Comparison of ENCODE assay signal across 8 cellular contexts in genomic region chr15:70094690-70095311, GRCh38. TPM values are rescaled to one million over a fixed set of nuclear protein-coding genes. Genes with fewer than 3 reads are reported as not detected.
DNase-seq lines count a peak whose midpoint lies in the region; ATAC-seq and TF ChIP-seq lines count a peak whose summit lies in the region.

No MANE protein-coding gene starts in this region.

- no peaks in the 10 kb centered on the region for H3K27me3 ChIP-seq in body of pancreas

- no peak for ATAC-seq in naive thymus-derived CD8-positive, alpha-beta T cell
- ATAC-seq in HG03565 (IDR thresholded peaks at IDR 0.05; ENCODE audit: unreplicated experiment) (no peak), body of pancreas (no peak)

- peak overlapping the region in 1 of 2 donors; percentile 58 for H3K4me3 ChIP-seq in body of pancreas

- H3K27me3 Mint-ChIP-seq in chondrocyte (ENCODE audit: low read depth): no peaks in the 10 kb centered on the region
- peaks cover 0 to 3% (median 0%) of the 10 kb centered on the region in 5 donors for H3K27me3 Mint-ChIP-seq in naive thymus-derived CD8-positive, alpha-beta T cell

- WGBS in body of pancreas, 2 donors: 60 to 72% methylated on average over 7 to 8 of the region's 8 CpGs

- DNase-seq in Daoy (ENCODE audit: low read depth) (peak; percentile 46), NCI-H526 (lab: John Stamatoyannopoulos, UW) (peak; percentile 29 to 45), chondrocyte (ENCODE audit: low spot score) (peak; percentile 19), body of pancreas (no peak), CD1c-positive myeloid dendritic cell (ENCODE audit: extremely low spot score) (no peak), epidermal melanocyte (ENCODE audit: insufficient read length, low spot score) (no peak)
- DNase-seq in naive thymus-derived CD8-positive, alpha-beta T cell: peak in 5 of 10 donors; percentile 13 to 54 (median 33)

- H3K4me1 ChIP-seq in body of pancreas: peaks cover 87% of the 10 kb centered on the region

- H3K9me3 ChIP-seq in body of pancreas: no peaks in the 10 kb centered on the region

- no peaks in the 10 kb centered on the region for H3K36me3 ChIP-seq in body of pancreas (replicated peaks in 1 of 2; ENCODE audit: insufficient read depth in 1 of 2, low read depth in 2 of 2)

- H3K4me1 Mint-ChIP-seq in chondrocyte (ENCODE audit: low read depth): peaks cover 47% of the 10 kb centered on the region
- peaks cover 47 to 78% (median 67%) of the 10 kb centered on the region in 4 donors for H3K4me1 Mint-ChIP-seq in naive thymus-derived CD8-positive, alpha-beta T cell

- TF ChIP-seq CTCF in chondrocyte (IDR thresholded peaks at IDR 0.05) (no peak), body of pancreas (IDR thresholded peaks at IDR 0.05) (no peak)

- peak overlapping the region in 2 of 4 donors; percentile 96 to 98 for H3K27ac ChIP-seq in body of pancreas

- no peak for TF ChIP-seq POLR2A in body of pancreas (IDR thresholded peaks at IDR 0.05)

- intact Hi-C loops in body of pancreas (cut with DNase I): no loop called here

- no peak overlapping the region for H3K27ac Mint-ChIP-seq in chondrocyte (ENCODE audit: unreplicated experiment)
- peak overlapping the region; percentile 73 to 96 (median 89) for H3K27ac Mint-ChIP-seq in naive thymus-derived CD8-positive, alpha-beta T cell

- POLR2A ChIA-PET in naive thymus-derived CD8-positive, alpha-beta T cell (lab: Charles Lee): interaction anchor here (0.5 to 6.2 kb wide), 7 partner anchors 9 to 1273 kb away, joined by 3 to 138 read pairs (median 4); no protein-coding TSS in a partner anchor

- no peaks in the 10 kb centered on the region for H3K9me3 Mint-ChIP-seq in chondrocyte (ENCODE audit: low read depth)
- H3K9me3 Mint-ChIP-seq in naive thymus-derived CD8-positive, alpha-beta T cell: peaks cover 0 to 6% (median 0%) of the 10 kb centered on the region in 9 donors

- H3K36me3 Mint-ChIP-seq in chondrocyte (ENCODE audit: low read depth): peaks cover 21% of the 10 kb centered on the region
- H3K36me3 Mint-ChIP-seq in naive thymus-derived CD8-positive, alpha-beta T cell: peaks cover 4 to 44% (median 19%) of the 10 kb centered on the region in 3 donors

- H3K4me3 Mint-ChIP-seq in chondrocyte (ENCODE audit: unreplicated experiment): peak overlapping the region; percentile 96
- H3K4me3 Mint-ChIP-seq in naive thymus-derived CD8-positive, alpha-beta T cell: peak overlapping the region; percentile 88 to 100 (median 95)

RNA-seq across cellular contexts. Expression of gene TLE3, which starts 2.9 kb away (rescaled TPM):
- 43.9 and 46.0 TPM in 2 replicates for total RNA-seq in Daoy (2014; rRNA removed; shearing (Covaris generic))
- total RNA-seq in chondrocyte (36.9 to 53.4 TPM (median 51.3 TPM) in 3 replicates), body of pancreas (10 to 100 TPM; 16.6 to 33.9 TPM)
- total RNA-seq in naive thymus-derived CD8-positive, alpha-beta T cell: 100 to 1,000 TPM; 123 to 135 TPM
- 10 to 100 TPM in 2 of 3 donors, 1 to 10 TPM in 1; 9.9 to 32.6 (median 13.6) TPM for polyA plus RNA-seq in naive thymus-derived CD8-positive, alpha-beta T cell

Comparison
In these comparisons a context has a peak if more than half of its experiments do, and no peak if none do; other contexts are left out.
1. DNase-seq: peak in Daoy (single experiment), NCI-H526 (2 of 2) and chondrocyte (single experiment); none in body of pancreas (0 of 4), CD1c-positive myeloid dendritic cell (single experiment) and epidermal melanocyte (single experiment).